12 cellular contexts compared by ENCODE assay signal in genomic region chr4:10114147-10114546, GRCh38. TPM values are rescaled to one million over a fixed set of nuclear protein-coding genes. Genes with fewer than 3 reads are reported as not detected.
DNase-seq lines count a peak whose midpoint lies in the region; ATAC-seq and TF ChIP-seq lines count a peak whose summit lies in the region.
"Had no signal": no experiment of that assay in that cellular context is flagged by ENCODE, and none has a peak within 500 bp of the region (broad histone marks: within the 10 kb centered on the region; RNA-seq: fewer than 3 reads in every experiment).

No MANE protein-coding gene starts in this region.

- H2AFZ ChIP-seq in ACC112 (ENCODE audit: low read length, unreplicated experiment) (no peak overlapping the region), GM23248 (no peak overlapping the region)
- H2AFZ ChIP-seq: parathyroid adenoma had no signal

- H3K4me3 Mint-ChIP-seq in natural killer cell treated with Interleukin-12 subunit alpha and Interleukin-12 subunit beta and Interleukin-15 and Interleukin-18, amount 100 ng/mL, for 72 hours: peak overlapping the region; percentile 91

- in situ Hi-C loops in GM23248 (cut with MboI) (no loop called here), astrocyte of the cerebellum (cut with HindIII; ENCODE audit: low sequenced_read_pairs) (no loop called here)

- ATAC-seq in natural killer cell treated with Interleukin-12 subunit alpha and Interleukin-12 subunit beta and Interleukin-15 and Interleukin-18, amount 100 ng/mL, for 72 hours: no peak
- no peak for ATAC-seq in HG03135 (IDR thresholded peaks at IDR 0.05; ENCODE audit: unreplicated experiment)

- H3K9ac ChIP-seq in GM23248: peak overlapping the region; percentile 76
- H3K9ac ChIP-seq: parathyroid adenoma had no signal

- peaks cover 27% of the 10 kb centered on the region for H3K36me3 Mint-ChIP-seq in natural killer cell treated with Interleukin-12 subunit alpha and Interleukin-12 subunit beta and Interleukin-15 and Interleukin-18, amount 100 ng/mL, for 72 hours

- WGBS in GM23248 (ENCODE audit: low coverage in 1 of 2, low lambda C conversion rate in 2 of 2, missing lambda C conversion rate in 2 of 2), 2 experiments: 64 to 66% methylated on average over 4 of the region's 4 CpGs

- no peaks in the 10 kb centered on the region for H3K9me3 ChIP-seq in GM23248 (ENCODE audit: low read depth)

- H3K27me3 ChIP-seq in ACC112 (ENCODE audit: insufficient read depth, low read length) (no peaks in the 10 kb centered on the region), GM23248 (replicated peaks; ENCODE audit: insufficient read depth) (no peaks in the 10 kb centered on the region), H7 (ENCODE audit: control insufficient read depth, insufficient read depth, low read length) (no peaks in the 10 kb centered on the region)

- H3K4me3 ChIP-seq in ACC112 (ENCODE audit: low read depth, low read length): peak overlapping the region; percentile 91
- peak overlapping the region; percentile 79 for H3K4me3 ChIP-seq in GM23248
- peak overlapping the region; percentile 6 for H3K4me3 ChIP-seq in astrocyte of the cerebellum (ENCODE audit: low read depth, low read length)
- H3K4me3 ChIP-seq in H7 (ENCODE audit: insufficient read depth, low read depth, low read length): no peak overlapping the region

- no peaks in the 10 kb centered on the region for H3K9me3 Mint-ChIP-seq in natural killer cell treated with Interleukin-12 subunit alpha and Interleukin-12 subunit beta and Interleukin-15 and Interleukin-18, amount 100 ng/mL, for 72 hours

- peaks cover 76% of the 10 kb centered on the region for H3F3A ChIP-seq in GM23248 (ENCODE audit: insufficient read depth)

- peaks cover 43% of the 10 kb centered on the region for H3K36me3 ChIP-seq in ACC112 (ENCODE audit: insufficient read depth, low read length)
- peaks cover 43% of the 10 kb centered on the region for H3K36me3 ChIP-seq in GM23248 (ENCODE audit: low read depth)
- H3K36me3 ChIP-seq in H7 (replicated peaks; ENCODE audit: control insufficient read depth, insufficient read depth, low read length): peaks cover 32% of the 10 kb centered on the region

- DNase-seq in GM23248 (no peak), astrocyte of the cerebellum (ENCODE audit: low read depth) (no peak), H7 (no peak), HuH-7 (ENCODE audit: low spot score) (no peak), NCI-H1048 (lab: John Stamatoyannopoulos, UW) (no peak)
- no peak for DNase-seq in natural killer cell treated with Interleukin-12 subunit alpha and Interleukin-12 subunit beta and Interleukin-15 and Interleukin-18, amount 100 ng/mL, for 72 hours (ENCODE audit: low spot score)
- DNase-seq: activated gamma-delta T cell treated with Interleukin-2 at 50 U/mL for 16 hours, NCI-H1436 treated with DMSO at 0.1 percent for 48 hours, T-helper 9 cell had no signal

- peaks cover 59% of the 10 kb centered on the region for H3K4me1 ChIP-seq in ACC112 (ENCODE audit: control insufficient read depth, insufficient read depth, low read length, unreplicated experiment)
- H3K4me1 ChIP-seq in GM23248 (ENCODE audit: insufficient read depth): peaks cover 48% of the 10 kb centered on the region

- peaks cover 79% of the 10 kb centered on the region for H3K79me2 ChIP-seq in ACC112 (ENCODE audit: control insufficient read depth, insufficient read depth, low read length, unreplicated experiment)
- peaks cover 70% of the 10 kb centered on the region for H3K79me2 ChIP-seq in GM23248 (ENCODE audit: insufficient read depth)

- H4K20me1 ChIP-seq in GM23248 (ENCODE audit: insufficient read depth): 0 out of 2 replicates have a peak, but pooled peaks cover 3% of the 10 kb centered on the region

- H3K4me1 Mint-ChIP-seq in natural killer cell treated with Interleukin-12 subunit alpha and Interleukin-12 subunit beta and Interleukin-15 and Interleukin-18, amount 100 ng/mL, for 72 hours (ENCODE audit: low read depth in 2 of 2): peaks cover 75 to 77% of the 10 kb centered on the region in 2 donors

- H3K27me3 Mint-ChIP-seq in natural killer cell treated with Interleukin-12 subunit alpha and Interleukin-12 subunit beta and Interleukin-15 and Interleukin-18, amount 100 ng/mL, for 72 hours: no peaks in the 10 kb centered on the region

- TF ChIP-seq CTCF in astrocyte of the cerebellum (IDR thresholded peaks at IDR 0.05; ENCODE audit: low read depth, low read length, missing control alignments): no peak

- H3K27ac ChIP-seq in ACC112 (ENCODE audit: low read depth, low read length) (no peak overlapping the region), GM23248 (peak overlapping the region; percentile 69)
- H3K27ac ChIP-seq: parathyroid adenoma had no signal

- no peaks in the 10 kb centered on the region for H3K9me2 ChIP-seq in GM23248 (ENCODE audit: insufficient read depth)

- peak overlapping the region; percentile 86 for H3K4me2 ChIP-seq in GM23248 (ENCODE audit: unreplicated experiment)

- H3K27ac Mint-ChIP-seq in natural killer cell treated with Interleukin-12 subunit alpha and Interleukin-12 subunit beta and Interleukin-15 and Interleukin-18, amount 100 ng/mL, for 72 hours: peak overlapping the region; percentile 83 to 94

RNA-seq across cellular contexts. Expression of gene WDR1, which starts 2.5 kb away (rescaled TPM):
- total RNA-seq in GM23248 (2014; rRNA removed; shearing (Covaris generic)): 471 and 487 TPM in 2 replicates
- 413 and 419 TPM in 2 replicates for polyA plus RNA-seq in GM23248 (2016; fragmentation: Nextera tagmentation; extraction: Ambion mirVana)
- total RNA-seq in natural killer cell treated with Interleukin-12 subunit alpha and Interleukin-12 subunit beta and Interleukin-15 and Interleukin-18, amount 100 ng/mL, for 72 hours: 100 to 1,000 TPM; 550 to 559 TPM
- total RNA-seq in H7 (2014; rRNA removed; shearing (Covaris generic)): 219 and 254 TPM in 2 replicates
